In the genomic region with DNA sequence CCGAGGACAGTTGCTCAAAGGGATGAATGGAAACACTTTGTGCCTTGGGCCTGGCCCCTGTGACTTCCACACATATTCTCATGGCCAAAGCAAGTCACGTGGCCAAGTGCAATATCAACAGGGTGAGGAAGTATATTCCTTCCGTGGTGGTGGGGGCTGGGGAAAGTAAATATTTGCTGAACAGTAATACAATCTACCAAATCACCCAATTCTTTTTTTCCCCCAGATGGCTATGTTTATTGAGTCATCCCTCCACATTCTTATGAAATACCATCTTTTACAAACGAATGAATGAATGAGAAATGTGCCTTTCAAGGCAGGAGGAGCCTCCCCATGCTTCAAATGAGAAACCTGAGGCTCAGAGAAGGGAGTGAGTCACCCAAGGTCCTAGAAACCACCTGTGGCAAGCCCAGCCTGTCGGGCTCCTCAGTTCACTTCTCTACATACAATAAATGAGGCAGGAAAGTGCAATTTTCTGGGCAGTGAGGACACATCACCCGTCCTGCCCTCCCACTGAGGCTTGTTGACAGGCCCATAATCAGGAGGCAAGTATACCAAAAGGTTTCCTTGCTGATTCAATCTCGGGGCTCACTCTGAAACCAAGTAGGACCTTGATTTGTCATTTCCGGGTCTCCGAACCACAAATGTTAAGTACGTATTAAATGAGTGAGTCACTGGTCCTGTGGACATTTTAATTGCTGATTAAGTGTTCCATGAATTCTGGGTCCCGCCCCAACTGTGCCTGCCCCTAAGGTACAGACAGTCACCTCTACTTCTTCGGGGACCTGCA, we compare ENCODE assay signal across 1 cellular context.
A peak's percentile ranks its signal among the peaks of the same experiment; 100 is the strongest.
TF ChIP-seq lines count a peak whose summit lies in the region.

No MANE protein-coding gene starts in this region.

TF ChIP-seq in HepG2, 621 proteins besides CTCF, POLR2A, EP300 and RAD21 (continued from another document and continues in another):
- TF ChIP-seq, protein P1, sequence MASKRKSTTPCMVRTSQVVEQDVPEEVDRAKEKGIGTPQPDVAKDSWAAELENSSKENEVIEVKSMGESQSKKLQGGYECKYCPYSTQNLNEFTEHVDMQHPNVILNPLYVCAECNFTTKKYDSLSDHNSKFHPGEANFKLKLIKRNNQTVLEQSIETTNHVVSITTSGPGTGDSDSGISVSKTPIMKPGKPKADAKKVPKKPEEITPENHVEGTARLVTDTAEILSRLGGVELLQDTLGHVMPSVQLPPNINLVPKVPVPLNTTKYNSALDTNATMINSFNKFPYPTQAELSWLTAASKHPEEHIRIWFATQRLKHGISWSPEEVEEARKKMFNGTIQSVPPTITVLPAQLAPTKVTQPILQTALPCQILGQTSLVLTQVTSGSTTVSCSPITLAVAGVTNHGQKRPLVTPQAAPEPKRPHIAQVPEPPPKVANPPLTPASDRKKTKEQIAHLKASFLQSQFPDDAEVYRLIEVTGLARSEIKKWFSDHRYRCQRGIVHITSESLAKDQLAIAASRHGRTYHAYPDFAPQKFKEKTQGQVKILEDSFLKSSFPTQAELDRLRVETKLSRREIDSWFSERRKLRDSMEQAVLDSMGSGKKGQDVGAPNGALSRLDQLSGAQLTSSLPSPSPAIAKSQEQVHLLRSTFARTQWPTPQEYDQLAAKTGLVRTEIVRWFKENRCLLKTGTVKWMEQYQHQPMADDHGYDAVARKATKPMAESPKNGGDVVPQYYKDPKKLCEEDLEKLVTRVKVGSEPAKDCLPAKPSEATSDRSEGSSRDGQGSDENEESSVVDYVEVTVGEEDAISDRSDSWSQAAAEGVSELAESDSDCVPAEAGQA (IDR thresholded peaks at IDR 0.05; ENCODE audit: low read depth), result 0 out of 2 replicates have a peak, but pooled peaks have one; percentile 49
- TF ChIP-seq, protein P1 (CRISPR knock-in tag; IDR thresholded peaks at IDR 0.05; ENCODE audit: borderline replicate concordance), result 0 out of 2 replicates have a peak, but pooled peaks have one; percentile 15
- peak; percentile 92 for TF ChIP-seq DPF2 (CRISPR knock-in tag; IDR thresholded peaks at IDR 0.05; ENCODE audit: borderline replicate concordance, low read depth)
- TF ChIP-seq SATB2 (CRISPR knock-in tag; IDR thresholded peaks at IDR 0.05), result 0 out of 2 replicates have a peak, but pooled peaks have one; percentile 9
- peak; percentile 91 for TF ChIP-seq FOXA1 (IDR thresholded peaks at IDR 0.05)
- peak; percentile 100 for TF ChIP-seq FOXA1 (CRISPR knock-in tag; IDR thresholded peaks at IDR 0.05)
- TF ChIP-seq, protein P2, sequence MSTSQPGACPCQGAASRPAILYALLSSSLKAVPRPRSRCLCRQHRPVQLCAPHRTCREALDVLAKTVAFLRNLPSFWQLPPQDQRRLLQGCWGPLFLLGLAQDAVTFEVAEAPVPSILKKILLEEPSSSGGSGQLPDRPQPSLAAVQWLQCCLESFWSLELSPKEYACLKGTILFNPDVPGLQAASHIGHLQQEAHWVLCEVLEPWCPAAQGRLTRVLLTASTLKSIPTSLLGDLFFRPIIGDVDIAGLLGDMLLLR (CRISPR knock-in tag; IDR thresholded peaks at IDR 0.05), result 0 out of 2 replicates have a peak, but pooled peaks have one; percentile 44
- TF ChIP-seq, protein P3, sequence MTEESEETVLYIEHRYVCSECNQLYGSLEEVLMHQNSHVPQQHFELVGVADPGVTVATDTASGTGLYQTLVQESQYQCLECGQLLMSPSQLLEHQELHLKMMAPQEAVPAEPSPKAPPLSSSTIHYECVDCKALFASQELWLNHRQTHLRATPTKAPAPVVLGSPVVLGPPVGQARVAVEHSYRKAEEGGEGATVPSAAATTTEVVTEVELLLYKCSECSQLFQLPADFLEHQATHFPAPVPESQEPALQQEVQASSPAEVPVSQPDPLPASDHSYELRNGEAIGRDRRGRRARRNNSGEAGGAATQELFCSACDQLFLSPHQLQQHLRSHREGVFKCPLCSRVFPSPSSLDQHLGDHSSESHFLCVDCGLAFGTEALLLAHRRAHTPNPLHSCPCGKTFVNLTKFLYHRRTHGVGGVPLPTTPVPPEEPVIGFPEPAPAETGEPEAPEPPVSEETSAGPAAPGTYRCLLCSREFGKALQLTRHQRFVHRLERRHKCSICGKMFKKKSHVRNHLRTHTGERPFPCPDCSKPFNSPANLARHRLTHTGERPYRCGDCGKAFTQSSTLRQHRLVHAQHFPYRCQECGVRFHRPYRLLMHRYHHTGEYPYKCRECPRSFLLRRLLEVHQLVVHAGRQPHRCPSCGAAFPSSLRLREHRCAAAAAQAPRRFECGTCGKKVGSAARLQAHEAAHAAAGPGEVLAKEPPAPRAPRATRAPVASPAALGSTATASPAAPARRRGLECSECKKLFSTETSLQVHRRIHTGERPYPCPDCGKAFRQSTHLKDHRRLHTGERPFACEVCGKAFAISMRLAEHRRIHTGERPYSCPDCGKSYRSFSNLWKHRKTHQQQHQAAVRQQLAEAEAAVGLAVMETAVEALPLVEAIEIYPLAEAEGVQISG (CRISPR knock-in tag; IDR thresholded peaks at IDR 0.05), result 0 out of 2 replicates have a peak, but pooled peaks have one; percentile 56
- TF ChIP-seq, protein P4, sequence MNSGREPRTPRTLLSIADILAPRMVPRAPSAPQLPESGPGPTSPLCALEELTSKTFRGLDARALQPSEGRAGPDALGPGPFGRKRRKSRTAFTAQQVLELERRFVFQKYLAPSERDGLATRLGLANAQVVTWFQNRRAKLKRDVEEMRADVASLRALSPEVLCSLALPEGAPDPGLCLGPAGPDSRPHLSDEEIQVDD (CRISPR knock-in tag; IDR thresholded peaks at IDR 0.05; ENCODE audit: borderline replicate concordance), result 0 out of 2 replicates have a peak, but pooled peaks have one; percentile 62
- TF ChIP-seq ZFP36L1 (CRISPR knock-in tag; IDR thresholded peaks at IDR 0.05), result peak; percentile 75
- peak; percentile 88 for TF ChIP-seq ZNF33B (CRISPR knock-in tag; IDR thresholded peaks at IDR 0.05)
- TF ChIP-seq DNMT3B (CRISPR knock-in tag; conservative IDR thresholded peaks at IDR 0.05), result peak; percentile 75; the same call in 1 of the 2 replicates
- TF ChIP-seq TSC22D2 (CRISPR knock-in tag; IDR thresholded peaks at IDR 0.05; ENCODE audit: borderline replicate concordance), result no peak
- peak; percentile 69; the same call in 1 of the 2 replicates for TF ChIP-seq SPEN (CRISPR knock-in tag; IDR thresholded peaks at IDR 0.05; ENCODE audit: low read depth)
- peak; percentile 58 for TF ChIP-seq SKI (IDR thresholded peaks at IDR 0.05; ENCODE audit: partially characterized antibody)
- TF ChIP-seq, protein P5, sequence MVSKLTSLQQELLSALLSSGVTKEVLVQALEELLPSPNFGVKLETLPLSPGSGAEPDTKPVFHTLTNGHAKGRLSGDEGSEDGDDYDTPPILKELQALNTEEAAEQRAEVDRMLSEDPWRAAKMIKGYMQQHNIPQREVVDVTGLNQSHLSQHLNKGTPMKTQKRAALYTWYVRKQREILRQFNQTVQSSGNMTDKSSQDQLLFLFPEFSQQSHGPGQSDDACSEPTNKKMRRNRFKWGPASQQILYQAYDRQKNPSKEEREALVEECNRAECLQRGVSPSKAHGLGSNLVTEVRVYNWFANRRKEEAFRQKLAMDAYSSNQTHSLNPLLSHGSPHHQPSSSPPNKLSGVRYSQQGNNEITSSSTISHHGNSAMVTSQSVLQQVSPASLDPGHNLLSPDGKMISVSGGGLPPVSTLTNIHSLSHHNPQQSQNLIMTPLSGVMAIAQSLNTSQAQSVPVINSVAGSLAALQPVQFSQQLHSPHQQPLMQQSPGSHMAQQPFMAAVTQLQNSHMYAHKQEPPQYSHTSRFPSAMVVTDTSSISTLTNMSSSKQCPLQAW (CRISPR knock-in tag; IDR thresholded peaks at IDR 0.05), result peak; percentile 66
- TF ChIP-seq, protein P6, sequence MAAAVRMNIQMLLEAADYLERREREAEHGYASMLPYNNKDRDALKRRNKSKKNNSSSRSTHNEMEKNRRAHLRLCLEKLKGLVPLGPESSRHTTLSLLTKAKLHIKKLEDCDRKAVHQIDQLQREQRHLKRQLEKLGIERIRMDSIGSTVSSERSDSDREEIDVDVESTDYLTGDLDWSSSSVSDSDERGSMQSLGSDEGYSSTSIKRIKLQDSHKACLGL (CRISPR knock-in tag; IDR thresholded peaks at IDR 0.05), result no peak
- TF ChIP-seq ZNF891 (CRISPR knock-in tag; IDR thresholded peaks at IDR 0.05), result no peak
- TF ChIP-seq, protein P7, sequence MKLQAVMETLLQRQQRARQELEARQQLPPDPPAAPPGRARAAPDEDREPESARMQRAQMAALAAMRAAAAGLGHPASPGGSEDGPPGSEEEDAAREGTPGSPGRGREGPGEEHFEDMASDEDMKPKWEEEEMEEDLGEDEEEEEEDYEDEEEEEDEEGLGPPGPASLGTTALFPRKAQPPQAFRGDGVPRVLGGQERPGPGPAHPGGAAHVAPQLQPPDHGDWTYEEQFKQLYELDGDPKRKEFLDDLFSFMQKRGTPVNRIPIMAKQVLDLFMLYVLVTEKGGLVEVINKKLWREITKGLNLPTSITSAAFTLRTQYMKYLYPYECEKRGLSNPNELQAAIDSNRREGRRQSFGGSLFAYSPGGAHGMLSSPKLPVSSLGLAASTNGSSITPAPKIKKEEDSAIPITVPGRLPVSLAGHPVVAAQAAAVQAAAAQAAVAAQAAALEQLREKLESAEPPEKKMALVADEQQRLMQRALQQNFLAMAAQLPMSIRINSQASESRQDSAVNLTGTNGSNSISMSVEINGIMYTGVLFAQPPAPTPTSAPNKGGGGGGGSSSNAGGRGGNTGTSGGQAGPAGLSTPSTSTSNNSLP (IDR thresholded peaks at IDR 0.05; ENCODE audit: low read depth, low read length), result peak; percentile 93
- TF ChIP-seq CEBPG (CRISPR knock-in tag; IDR thresholded peaks at IDR 0.05), result peak; percentile 96
- TF ChIP-seq MXD4 (CRISPR knock-in tag; IDR thresholded peaks at IDR 0.05), result peak; percentile 80
- TF ChIP-seq ZNF589 (CRISPR knock-in tag; conservative IDR thresholded peaks at IDR 0.05), result no peak
- TF ChIP-seq NCOA2 (CRISPR knock-in tag; IDR thresholded peaks at IDR 0.05), result peak; percentile 95
- TF ChIP-seq, protein P8, sequence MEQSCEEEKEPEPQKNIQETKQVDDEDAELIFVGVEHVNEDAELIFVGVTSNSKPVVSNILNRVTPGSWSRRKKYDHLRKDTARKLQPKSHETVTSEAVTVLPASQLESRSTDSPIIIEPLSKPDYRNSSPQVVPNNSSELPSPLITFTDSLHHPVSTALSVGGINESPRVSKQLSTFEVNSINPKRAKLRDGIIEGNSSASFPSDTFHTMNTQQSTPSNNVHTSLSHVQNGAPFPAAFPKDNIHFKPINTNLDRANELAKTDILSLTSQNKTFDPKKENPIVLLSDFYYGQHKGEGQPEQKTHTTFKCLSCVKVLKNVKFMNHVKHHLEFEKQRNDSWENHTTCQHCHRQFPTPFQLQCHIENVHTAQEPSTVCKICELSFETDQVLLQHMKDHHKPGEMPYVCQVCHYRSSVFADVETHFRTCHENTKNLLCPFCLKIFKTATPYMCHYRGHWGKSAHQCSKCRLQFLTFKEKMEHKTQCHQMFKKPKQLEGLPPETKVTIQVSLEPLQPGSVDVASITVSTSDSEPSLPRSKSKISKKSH (CRISPR knock-in tag; IDR thresholded peaks at IDR 0.05; ENCODE audit: borderline replicate concordance), result no peak
- TF ChIP-seq KLF16 (CRISPR knock-in tag; IDR thresholded peaks at IDR 0.05), result peak in 1 of 2 experiments; percentile 93; a peak in 1 of 4 replicates
- TF ChIP-seq IKZF4 (CRISPR knock-in tag; IDR thresholded peaks at IDR 0.05; ENCODE audit: borderline replicate concordance, low read depth, not compliant biosample characterization), result peak; percentile 49
- TF ChIP-seq PHF5A (CRISPR knock-in tag; IDR thresholded peaks at IDR 0.05; ENCODE audit: low read depth, unreplicated experiment), result peak; percentile 84
- TF ChIP-seq RELA (CRISPR knock-in tag; IDR thresholded peaks at IDR 0.05), result no peak
- TF ChIP-seq ELF4 (CRISPR knock-in tag; IDR thresholded peaks at IDR 0.05; ENCODE audit: borderline replicate concordance), result peak; percentile 69; the same call in 1 of the 2 replicates
- TF ChIP-seq FOXA3 (CRISPR knock-in tag; IDR thresholded peaks at IDR 0.05), result peak; percentile 100
- 0 out of 2 replicates have a peak, but pooled peaks have one; percentile 27 for TF ChIP-seq ZNF713 (CRISPR knock-in tag; IDR thresholded peaks at IDR 0.05)
- peak; percentile 92 for TF ChIP-seq KAT8 (CRISPR knock-in tag; IDR thresholded peaks at IDR 0.05)
- TF ChIP-seq, protein P9, sequence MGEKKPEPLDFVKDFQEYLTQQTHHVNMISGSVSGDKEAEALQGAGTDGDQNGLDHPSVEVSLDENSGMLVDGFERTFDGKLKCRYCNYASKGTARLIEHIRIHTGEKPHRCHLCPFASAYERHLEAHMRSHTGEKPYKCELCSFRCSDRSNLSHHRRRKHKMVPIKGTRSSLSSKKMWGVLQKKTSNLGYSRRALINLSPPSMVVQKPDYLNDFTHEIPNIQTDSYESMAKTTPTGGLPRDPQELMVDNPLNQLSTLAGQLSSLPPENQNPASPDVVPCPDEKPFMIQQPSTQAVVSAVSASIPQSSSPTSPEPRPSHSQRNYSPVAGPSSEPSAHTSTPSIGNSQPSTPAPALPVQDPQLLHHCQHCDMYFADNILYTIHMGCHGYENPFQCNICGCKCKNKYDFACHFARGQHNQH (CRISPR knock-in tag; IDR thresholded peaks at IDR 0.05), result peak; percentile 91
- TF ChIP-seq ZBTB8A (CRISPR knock-in tag; IDR thresholded peaks at IDR 0.05; ENCODE audit: borderline replicate concordance, low read depth), result 0 out of 2 replicates have a peak, but pooled peaks have one; percentile 23
- peak; percentile 72 for TF ChIP-seq HNF4A (CRISPR knock-in tag; IDR thresholded peaks at IDR 0.05)
- peak; percentile 95 for TF ChIP-seq ZNF24 (IDR thresholded peaks at IDR 0.05)
- TF ChIP-seq BORCS8-MEF2B (CRISPR knock-in tag; IDR thresholded peaks at IDR 0.05), result peak; percentile 12
- TF ChIP-seq CBX5 (CRISPR knock-in tag; IDR thresholded peaks at IDR 0.05; ENCODE audit: borderline replicate concordance), result peak; percentile 94; the same call in 1 of the 2 replicates
- peak; percentile 92 for TF ChIP-seq ZNF792 (CRISPR knock-in tag; IDR thresholded peaks at IDR 0.05)
- TF ChIP-seq ZBTB1 (CRISPR knock-in tag; IDR thresholded peaks at IDR 0.05; ENCODE audit: borderline replicate concordance), result peak; percentile 28; the same call in 1 of the 2 replicates
- TF ChIP-seq ERF (CRISPR knock-in tag; IDR thresholded peaks at IDR 0.05), result peak; percentile 98
